In the genomic region with DNA sequence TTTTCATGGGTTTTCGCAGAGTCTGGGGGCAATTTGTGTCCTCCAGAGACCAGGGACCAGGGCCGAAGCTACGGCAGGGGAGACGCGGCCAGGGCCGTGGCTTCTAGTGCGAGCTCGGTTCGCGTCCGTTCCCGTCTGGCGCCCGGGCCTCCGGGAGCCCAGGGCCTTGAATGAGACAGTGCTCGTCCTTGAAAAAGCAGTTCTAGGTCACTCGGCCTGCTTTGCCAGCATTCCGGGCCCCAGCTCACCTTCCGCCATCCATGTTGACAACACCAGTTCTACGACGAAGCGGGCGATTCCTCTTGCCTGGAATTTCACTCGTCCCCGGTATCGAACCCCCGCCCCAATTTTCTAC, we compare ENCODE assay signal across 8 cellular contexts. TPM values are rescaled to one million over a fixed set of nuclear protein-coding genes. Genes with fewer than 3 reads are reported as not detected.
A peak's percentile ranks its signal among the peaks of the same experiment; 100 is the strongest.
DNase-seq lines count a peak whose midpoint lies in the region; ATAC-seq, FAIRE-seq and TF ChIP-seq lines count a peak whose summit lies in the region.

No MANE protein-coding gene starts in this region.

- H3K27ac Mint-ChIP-seq in astrocyte (ENCODE audit: unreplicated experiment) = peak overlapping the region; percentile 96

- H3K9me3 Mint-ChIP-seq in astrocyte (ENCODE audit: unreplicated experiment) = peaks cover 5% of the 10 kb centered on the region

- peak overlapping the region; percentile 86 for H3K4me3 Mint-ChIP-seq in astrocyte (ENCODE audit: unreplicated experiment)

- H3K4me2 ChIP-seq in A549 (peak overlapping the region; percentile 87), astrocyte (ENCODE audit: low read length) (peak overlapping the region; percentile 94)

- H3K4me3 ChIP-seq in A549 (peak overlapping the region; percentile 66), HUES64 (ENCODE audit: low read length) (peak overlapping the region; percentile 85), astrocyte (ENCODE audit: insufficient read depth, low read depth, low read length) (peak overlapping the region; percentile 84), iPS-18c (ENCODE audit: insufficient read depth, low read depth, low read length) (peak overlapping the region; percentile 70)

- no peak for TF ChIP-seq RAD21 in A549 (conservative IDR thresholded peaks at IDR 0.05 in 1 of 2, IDR thresholded peaks at IDR 0.05 in 1 of 2)

- H3K4me1 ChIP-seq in A549 (peaks cover 45% of the 10 kb centered on the region), HUES64 (ENCODE audit: insufficient read depth, low read length) (no peaks in the 10 kb centered on the region), astrocyte (ENCODE audit: insufficient read depth, low read length) (peaks cover 12% of the 10 kb centered on the region)

- peaks cover 3% of the 10 kb centered on the region for H3K36me3 Mint-ChIP-seq in astrocyte (ENCODE audit: low read depth, unreplicated experiment)

- H3K4me1 Mint-ChIP-seq in astrocyte (ENCODE audit: low read depth, unreplicated experiment) = peaks cover 15% of the 10 kb centered on the region

- WGBS in A549 (ENCODE audit: missing lambda C conversion rate) = 42% methylated on average over 27 of the region's 27 CpGs
- 14% methylated on average over 27 of the region's 27 CpGs for WGBS in HUES64

- ATAC-seq in A549 = peak; percentile 2 to 4; a peak in 2 of 6 replicates
- peak; percentile 16 for ATAC-seq in GM19043 (IDR thresholded peaks at IDR 0.05; ENCODE audit: low read depth, unreplicated experiment)
- no peak for ATAC-seq in HG02970 (IDR thresholded peaks at IDR 0.05; ENCODE audit: low FRiP score, unreplicated experiment)

- no peaks in the 10 kb centered on the region for H4K20me1 ChIP-seq in astrocyte (ENCODE audit: insufficient read depth, low read length)

- no peak for DNase-seq in A549 (ENCODE audit: low read depth in 1 of 2, low spot score in 1 of 2)
- no peak for DNase-seq in astrocyte (ENCODE audit: low read depth)
- peak; percentile 34 for DNase-seq in stimulated activated CD4-positive, alpha-beta T cell treated with anti-CD3 and anti-CD28 coated beads, Interleukin-4, amount 100 ng/mL, for 1 hour
- no peak for DNase-seq in HuH-7.5 (ENCODE audit: low spot score)

- FAIRE-seq in A549 (lab: Jason Lieb, UNC) = no peak
- no peak for FAIRE-seq in astrocyte (lab: Jason Lieb, UNC)

- H3K27ac ChIP-seq in A549 = peak overlapping the region; percentile 86 to 93
- peak overlapping the region; percentile 76 for H3K27ac ChIP-seq in HUES64 (ENCODE audit: low read depth, low read length)
- H3K27ac ChIP-seq in astrocyte (ENCODE audit: low read depth, low read length) = peak overlapping the region; percentile 71

- no peak for TF ChIP-seq CTCF in A549 (IDR thresholded peaks at IDR 0.05)
- TF ChIP-seq CTCF in astrocyte (IDR thresholded peaks at IDR 0.05; ENCODE audit: insufficient read depth, low read depth, low read length) = no peak

- peaks cover 79% of the 10 kb centered on the region for H3K27me3 ChIP-seq in HUES64 (ENCODE audit: insufficient read depth, low read length)
- H3K27me3 ChIP-seq in astrocyte (ENCODE audit: insufficient read depth, low read length) = peaks cover 8% of the 10 kb centered on the region

- H3K9me3 ChIP-seq in A549 (peaks cover under 1% of the 10 kb centered on the region; the same call in 2 of the 3 replicates), HUES64 (ENCODE audit: insufficient read depth, low read depth, low read length) (no peaks in the 10 kb centered on the region), astrocyte (ENCODE audit: insufficient read depth, low read depth, low read length) (no peaks in the 10 kb centered on the region), iPS-18c (ENCODE audit: control insufficient read depth, insufficient read depth, low read length) (peaks cover 2% of the 10 kb centered on the region)

- H3K79me2 ChIP-seq in astrocyte (ENCODE audit: insufficient read depth, low read length) = no peaks in the 10 kb centered on the region

- CTCF ChIA-PET in A549 (lab: Yijun Ruan, JAX) = interaction anchor here (0.6 to 5.8 kb wide), 5 partner anchors 9 to 472 kb away, joined by 3 to 63 read pairs (median 15); a partner anchor contains a TSS

- POLR2A ChIA-PET in A549 (lab: Yijun Ruan, JAX) = interaction anchor here (0.5 to 2.6 kb wide), 6 partner anchors 16 to 594 kb away, joined by 3 to 10 read pairs (median 4); a partner anchor contains a TSS

- H3K36me3 ChIP-seq in HUES64 (ENCODE audit: insufficient read depth, low read length) = no peaks in the 10 kb centered on the region
- no peaks in the 10 kb centered on the region for H3K36me3 ChIP-seq in astrocyte (ENCODE audit: insufficient read depth, low read length)

- no peak for TF ChIP-seq POLR2A in A549 (IDR thresholded peaks at IDR 0.05; ENCODE audit: low read length)

- peak overlapping the region; percentile 99 for H2AFZ ChIP-seq in astrocyte (ENCODE audit: low read depth, low read length)

- peaks cover 3% of the 10 kb centered on the region for H3K27me3 Mint-ChIP-seq in astrocyte (ENCODE audit: low read depth, unreplicated experiment)

- TF ChIP-seq EP300 in A549 (IDR thresholded peaks at IDR 0.05) = no peak

- peak overlapping the region; percentile 88 for H3K9ac ChIP-seq in HUES64 (ENCODE audit: low read depth, low read length)
- H3K9ac ChIP-seq in astrocyte (ENCODE audit: low read length) = peak overlapping the region; percentile 88

TF ChIP-seq in A549, 52 proteins besides CTCF, POLR2A, EP300 and RAD21:
- TF ChIP-seq EHF (CRISPR knock-in tag; IDR thresholded peaks at IDR 0.05) (no peak), HOXB5 (CRISPR knock-in tag; IDR thresholded peaks at IDR 0.05) (no peak), ZC3H11A (IDR thresholded peaks at IDR 0.05) (no peak), NPAS2 (CRISPR knock-in tag; IDR thresholded peaks at IDR 0.05; ENCODE audit: borderline replicate concordance) (no peak)
TF ChIP-seq in A549: peak in this region for 0.

RNA-seq across cellular contexts. Expression of a gene that starts 4.5 kb away (rescaled TPM):
- polyA plus RNA-seq in A549 (2011; rRNA removed) (not detected in 2 replicates), A549 (2017; fragmentation: RNase III; extraction: RNeasy Plus Mini Kit Qiagen cat#74134 plus additional on column Dnase treatment) (not detected in 3 replicates)
- polyA plus RNA-seq in A549 (2012; cell fraction: cytosol; rRNA removed) = not detected in 2 replicates
- not detected in 2 replicates for polyA plus RNA-seq in A549 (2012; cell fraction: nucleus; rRNA removed)
- not detected in 2 replicates for polyA minus RNA-seq in A549 (2011; rRNA and poly(A)+ RNA removed)
- not detected for polyA plus RNA-seq in HUES64 (2013, experiment 1 of 2)
- not detected for polyA plus RNA-seq in HUES64 (2013, experiment 2 of 2)
- total RNA-seq in astrocyte = not detected in 2 replicates

RNA-seq across cellular contexts. Expression of a gene that starts 15.2 kb away (rescaled TPM):
- 2.4 and 2.7 TPM in 2 replicates for polyA plus RNA-seq in A549 (2011; rRNA removed)
- polyA plus RNA-seq in A549 (2012; cell fraction: cytosol; rRNA removed) = 2.8 and 3.0 TPM in 2 replicates
- 2.4 and 2.7 TPM in 2 replicates for polyA plus RNA-seq in A549 (2012; cell fraction: nucleus; rRNA removed)
- 1.2 to 1.6 TPM (median 1.5 TPM) in 3 replicates for polyA plus RNA-seq in A549 (2017; fragmentation: RNase III; extraction: RNeasy Plus Mini Kit Qiagen cat#74134 plus additional on column Dnase treatment)
- 1.8 TPM in 2 replicates for polyA minus RNA-seq in A549 (2011; rRNA and poly(A)+ RNA removed)
- polyA plus RNA-seq in HUES64 (2013, experiment 1 of 2) = 1.00 TPM
- 2.2 TPM for polyA plus RNA-seq in HUES64 (2013, experiment 2 of 2)
- 3.3 and 3.5 TPM in 2 replicates for total RNA-seq in astrocyte

RNA-seq across cellular contexts. Expression of a gene that starts 41.3 kb away (rescaled TPM):
- polyA plus RNA-seq in A549 (2011; rRNA removed) (25.6 and 33.1 TPM in 2 replicates), A549 (2017; fragmentation: RNase III; extraction: RNeasy Plus Mini Kit Qiagen cat#74134 plus additional on column Dnase treatment) (16.2 to 19.1 TPM (median 17.8 TPM) in 3 replicates)
- polyA plus RNA-seq in A549 (2012; cell fraction: cytosol; rRNA removed) = 10.7 and 14.4 TPM in 2 replicates
- 5.8 and 7.9 TPM in 2 replicates for polyA plus RNA-seq in A549 (2012; cell fraction: nucleus; rRNA removed)
- polyA minus RNA-seq in A549 (2011; rRNA and poly(A)+ RNA removed) = 30.3 and 37.6 TPM in 2 replicates
- polyA plus RNA-seq in HUES64 (2013, experiment 1 of 2) = 6.5 TPM
- 5.9 TPM for polyA plus RNA-seq in HUES64 (2013, experiment 2 of 2)
- 25.1 and 29.9 TPM in 2 replicates for total RNA-seq in astrocyte
